8 cellular contexts compared by ENCODE assay signal in genomic region chr1:89670168-89670567, GRCh38. TPM values are rescaled to one million over a fixed set of nuclear protein-coding genes. Genes with fewer than 3 reads are reported as not detected.
A peak's percentile ranks its signal among the peaks of the same experiment; 100 is the strongest.
DNase-seq lines count a peak whose midpoint lies in the region; ATAC-seq, FAIRE-seq and TF ChIP-seq lines count a peak whose summit lies in the region.

No MANE protein-coding gene starts in this region.

- H3K4me1 ChIP-seq in keratinocyte (ENCODE audit: control insufficient read depth, extremely low read depth, insufficient read depth, low read length) (peaks cover 14% of the 10 kb centered on the region), Caco-2 (no peaks in the 10 kb centered on the region)

- dilution Hi-C loops in keratinocyte (cut with MboI; ENCODE audit: extremely low pct_ligation_motif_present, low sequenced_read_pairs), result no loop called here

- H3K27me3 Mint-ChIP-seq in Caco-2 (ENCODE audit: insufficient read depth, unreplicated experiment) (peaks cover 16% of the 10 kb centered on the region), progenitor cell of endocrine pancreas (no peaks in the 10 kb centered on the region)

- no peaks in the 10 kb centered on the region for H3K36me3 ChIP-seq in keratinocyte (ENCODE audit: control insufficient read depth in 2 of 2, extremely low read depth in 1 of 2, insufficient read depth in 2 of 2, low read length in 2 of 2)
- no peaks in the 10 kb centered on the region for H3K36me3 ChIP-seq in Caco-2 (ENCODE audit: control insufficient read depth, insufficient read depth, low read length)

- H3K4me3 ChIP-seq in keratinocyte (ENCODE audit: control insufficient read depth in 2 of 3, extremely low read depth in 1 of 3, insufficient read depth in 2 of 3, low read depth in 1 of 3, low read length in 3 of 3), result no peak overlapping the region
- no peak overlapping the region for H3K4me3 ChIP-seq in Caco-2 (ENCODE audit: low read depth, low read length)

- CTCF ChIA-PET in Caco-2 (lab: Charles Lee), result no interaction called here

- no peaks in the 10 kb centered on the region for H3K27me3 ChIP-seq in keratinocyte (ENCODE audit: control insufficient read depth, extremely low read depth, insufficient read depth, low read length)
- no peaks in the 10 kb centered on the region for H3K27me3 ChIP-seq in Caco-2 (replicated peaks; ENCODE audit: control insufficient read depth, insufficient read depth, low read length)

- H3K9ac ChIP-seq in keratinocyte (ENCODE audit: control insufficient read depth, extremely low read depth, insufficient read depth, low read length), result no peak overlapping the region

- H3K27ac Mint-ChIP-seq in Caco-2 (ENCODE audit: unreplicated experiment) (no peak overlapping the region), progenitor cell of endocrine pancreas (no peak overlapping the region)

- H3K9me3 ChIP-seq in keratinocyte (ENCODE audit: control insufficient read depth, low read depth, low read length) (no peaks in the 10 kb centered on the region), Caco-2 (no peaks in the 10 kb centered on the region)

- H3K9me3 Mint-ChIP-seq in Caco-2 (ENCODE audit: unreplicated experiment) (no peaks in the 10 kb centered on the region), progenitor cell of endocrine pancreas (ENCODE audit: low read depth) (no peaks in the 10 kb centered on the region)

- BruUV-seq in Caco-2 (replicated peaks; lab: Mats Ljungman, UMichigan), result no TSS peak

- no peaks in the 10 kb centered on the region for H3K9me1 ChIP-seq in keratinocyte (ENCODE audit: control insufficient read depth, extremely low read depth, insufficient read depth, low read length)

- no peaks in the 10 kb centered on the region for H4K20me1 ChIP-seq in keratinocyte (ENCODE audit: control insufficient read depth, extremely low read depth, insufficient read depth, low read length)

- H3K36me3 Mint-ChIP-seq in Caco-2 (ENCODE audit: insufficient read depth, unreplicated experiment) (no peaks in the 10 kb centered on the region), progenitor cell of endocrine pancreas (ENCODE audit: insufficient read depth) (no peaks in the 10 kb centered on the region)

- no peaks in the 10 kb centered on the region for H3K4me1 Mint-ChIP-seq in Caco-2 (ENCODE audit: low read depth, unreplicated experiment)
- H3K4me1 Mint-ChIP-seq in progenitor cell of endocrine pancreas (ENCODE audit: low read depth), result no peaks in the 10 kb centered on the region

- H3K4me3 Mint-ChIP-seq in Caco-2 (ENCODE audit: unreplicated experiment) (no peak overlapping the region), progenitor cell of endocrine pancreas (ENCODE audit: low read depth) (no peak overlapping the region)

- H2AFZ ChIP-seq in keratinocyte (ENCODE audit: control insufficient read depth, low read length), result no peak overlapping the region

- no peak for TF ChIP-seq CTCF in keratinocyte (optimal IDR thresholded peaks at IDR 0.05 in 1 of 3, IDR thresholded peaks at IDR 0.05 in 1 of 3, conservative IDR thresholded peaks at IDR 0.05 in 1 of 3; ENCODE audit: extremely low read depth in 1 of 3, insufficient read depth in 2 of 3, low read length in 3 of 3)
- no peak for TF ChIP-seq CTCF in Caco-2 (IDR thresholded peaks at IDR 0.05; ENCODE audit: insufficient read depth in 1 of 2, low read depth in 1 of 2, low read length in 1 of 2, severe bottlenecking in 1 of 2, unreplicated experiment in 1 of 2)
- no peak for TF ChIP-seq CTCF in progenitor cell of endocrine pancreas (IDR thresholded peaks at IDR 0.05; ENCODE audit: unreplicated experiment)

- DNase-seq in NAMALWA (ENCODE audit: low spot score) (peak; percentile 93), keratinocyte (ENCODE audit: low read depth, low spot score) (no peak), SKM-1 (lab: John Stamatoyannopoulos, UW; ENCODE audit: unreplicated experiment) (no peak), Caco-2 (no peak), progenitor cell of endocrine pancreas (ENCODE audit: low spot score, unreplicated experiment) (no peak), mesenteric fat pad (ENCODE audit: low spot score) (no peak)

- POLR2A ChIA-PET in Caco-2 (lab: Charles Lee), result no interaction called here

- intact Hi-C loops in Caco-2 (cut with micrococcal nuclease; ENCODE audit: unreplicated experiment), result no loop called here

- FAIRE-seq in keratinocyte (lab: Jason Lieb, UNC), result peak; percentile 13

- peak; percentile 99 for ATAC-seq in GM18517 (IDR thresholded peaks at IDR 0.05; ENCODE audit: unreplicated experiment)
- ATAC-seq in GM21825 (IDR thresholded peaks at IDR 0.05; ENCODE audit: unreplicated experiment), result peak; percentile 96

- peaks cover 74% of the 10 kb centered on the region for H3K79me2 ChIP-seq in keratinocyte (ENCODE audit: control insufficient read depth, insufficient read depth, low read length)

- no peak overlapping the region for H3K27ac ChIP-seq in keratinocyte (ENCODE audit: control insufficient read depth, insufficient read depth, low read length)

- H3K4me2 ChIP-seq in keratinocyte (ENCODE audit: control insufficient read depth, extremely low read depth, insufficient read depth, low read depth, low read length), result no peak overlapping the region

RNA-seq across cellular contexts. Expression of gene LRRC8C, which starts 37.2 kb away (rescaled TPM):
- polyA plus RNA-seq in keratinocyte, result 8.6 to 18.4 TPM (median 15.7 TPM) in 3 replicates
- polyA plus RNA-seq in keratinocyte (2011; ENCODE audit: low read depth), result 1.8 TPM
- polyA plus RNA-seq in keratinocyte (2011; cell fraction: cytosol; rRNA removed), result 3.9 and 8.3 TPM in 2 replicates
- 12.3 and 15.8 TPM in 2 replicates for polyA plus RNA-seq in keratinocyte (2011; cell fraction: nucleus; rRNA removed)
- 3.3 and 11.5 TPM in 2 replicates for polyA plus RNA-seq in keratinocyte (2012; ENCODE audit: low replicate concordance)
- 7.5 to 24.6 TPM (median 11.1 TPM) in 3 replicates for polyA minus RNA-seq in keratinocyte
- polyA minus RNA-seq in keratinocyte (2011; cell fraction: cytosol; rRNA and poly(A)+ RNA removed), result 9.0 TPM
- polyA minus RNA-seq in keratinocyte (2011; cell fraction: nucleus; rRNA and poly(A)+ RNA removed), result 17.0 and 26.4 TPM in 2 replicates
- total RNA-seq in Caco-2 (2022) (0.07 and 0.11 TPM in 2 replicates), progenitor cell of endocrine pancreas (3.2 and 3.3 TPM in 2 replicates), mesenteric fat pad (22.9 TPM)
